Comparison of ENCODE assay signal across 20 cellular contexts in the genomic region with DNA sequence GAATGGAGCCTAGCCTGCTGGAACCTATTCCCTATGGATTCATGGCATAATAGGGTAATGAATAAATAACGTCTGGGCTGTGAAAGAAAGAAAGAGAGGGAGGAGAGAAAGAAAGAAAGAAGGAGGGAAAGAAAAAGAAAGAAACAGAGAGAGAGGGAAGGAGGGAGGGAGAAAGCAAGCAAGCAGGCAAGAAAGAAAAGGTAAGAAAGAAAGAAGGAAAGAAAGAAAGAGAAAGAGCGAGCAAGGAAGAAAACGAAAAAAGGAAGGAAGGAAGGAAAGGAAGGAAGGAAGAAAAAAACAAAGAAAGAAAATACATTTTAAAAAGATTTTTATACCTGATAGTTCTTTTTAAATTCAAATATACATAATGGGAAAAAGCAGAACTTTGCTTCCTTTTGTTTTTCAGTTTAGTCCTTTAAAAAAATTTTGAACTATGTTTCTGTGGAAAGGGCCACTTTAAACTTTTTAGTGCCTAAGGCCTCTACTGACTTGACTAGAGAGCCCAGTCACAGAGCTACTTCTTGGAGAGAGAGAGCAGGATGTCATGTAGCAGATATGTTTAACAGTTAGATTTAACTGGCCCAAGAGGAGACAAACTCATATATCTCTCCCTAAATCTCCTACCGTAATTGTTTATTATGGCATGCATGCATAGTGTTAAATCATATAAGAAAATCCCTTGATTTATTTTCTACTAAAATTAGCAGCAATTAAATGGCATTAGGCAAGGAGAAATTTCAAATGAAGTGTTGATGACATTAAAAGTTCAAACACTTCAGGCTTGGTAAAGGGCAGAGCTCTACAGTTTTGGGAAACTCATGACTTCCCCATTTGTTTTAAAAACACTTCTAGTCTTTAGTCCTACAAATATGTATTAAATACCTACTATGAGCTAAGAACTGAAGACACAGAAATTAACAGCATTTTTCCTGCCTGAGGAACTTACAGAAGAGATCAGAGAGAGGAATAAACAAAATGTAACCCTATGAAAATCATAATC.
A peak's percentile ranks its signal among the peaks of the same experiment; 100 is the strongest.
DNase-seq lines count a peak whose midpoint lies in the region; ATAC-seq, FAIRE-seq and TF ChIP-seq lines count a peak whose summit lies in the region.
"Had no signal": no experiment of that assay in that cellular context is flagged by ENCODE, and none has a peak within 500 bp of the region (broad histone marks: within the 10 kb centered on the region; RNA-seq: fewer than 3 reads in every experiment).

No MANE protein-coding gene starts in this region.

- 64 to 69% methylated on average over 4 of the region's 4 CpGs for WGBS in heart right ventricle, 2 donors
- 0% methylated on average over 3 of the region's 4 CpGs for WGBS in K562 (ENCODE audit: insufficient coverage, low coverage, missing lambda C conversion rate)
- 62 to 71% methylated on average over 4 of the region's 4 CpGs for WGBS in lung, 2 donors
- 57 to 61% (median 59%) methylated on average over 4 of the region's 4 CpGs for WGBS in adrenal gland, 4 donors

- H3K27me3 ChIP-seq in cardiac muscle cell (no peaks in the 10 kb centered on the region), heart right ventricle (no peaks in the 10 kb centered on the region), K562 (ENCODE audit: control insufficient read depth in 2 of 2, insufficient read depth in 2 of 2, low read length in 2 of 2) (no peaks in the 10 kb centered on the region), lung (ENCODE audit: control insufficient read depth, insufficient read depth) (no peaks in the 10 kb centered on the region), adrenal gland (no peaks in the 10 kb centered on the region)

- no peaks in the 10 kb centered on the region for H3K27me3 Mint-ChIP-seq in activated naive CD8-positive, alpha-beta T cell treated with anti-CD3 and anti-CD28 coated beads for 36 hours
- H3K27me3 Mint-ChIP-seq: CD4-positive, alpha-beta T cell had no signal

- no peak overlapping the region for H3K4me3 ChIP-seq in cardiac muscle cell
- no peak overlapping the region for H3K4me3 ChIP-seq in heart right ventricle
- no peak overlapping the region for H3K4me3 ChIP-seq in K562
- no peak overlapping the region for H3K4me3 ChIP-seq in lung
- H3K4me3 ChIP-seq in adrenal gland = no peak overlapping the region
- H3K4me3 ChIP-seq: A549 had no signal

- H3K4me1 ChIP-seq in cardiac muscle cell (ENCODE audit: low read depth) (peaks cover 37% of the 10 kb centered on the region), heart right ventricle (no peaks in the 10 kb centered on the region), K562 (replicated peaks in 1 of 2; ENCODE audit: control insufficient read depth in 2 of 2, insufficient read depth in 2 of 2, low read length in 2 of 2) (no peaks in the 10 kb centered on the region), lung (ENCODE audit: control insufficient read depth in 2 of 2, insufficient read depth in 2 of 2, low read length in 2 of 2) (no peaks in the 10 kb centered on the region), adrenal gland (replicated peaks in 1 of 2) (no peaks in the 10 kb centered on the region)
- H3K4me1 ChIP-seq: A549, Caco-2 had no signal

- no peaks in the 10 kb centered on the region for H3K4me1 Mint-ChIP-seq in activated naive CD8-positive, alpha-beta T cell treated with anti-CD3 and anti-CD28 coated beads for 36 hours

- H3K9me1 ChIP-seq in K562 (ENCODE audit: control insufficient read depth, insufficient read depth, low read length) = no peaks in the 10 kb centered on the region

- POLR2A ChIA-PET in K562 (lab: Yijun Ruan, JAX) = no interaction called here

- TF ChIP-seq CTCF in cardiac muscle cell (IDR thresholded peaks at IDR 0.05; ENCODE audit: low read depth, low read length) (no peak), heart right ventricle (IDR thresholded peaks at IDR 0.05) (no peak), K562 (IDR thresholded peaks at IDR 0.05 in 2 of 3, conservative IDR thresholded peaks at IDR 0.05 in 1 of 3; ENCODE audit: insufficient read depth in 2 of 3, low read depth in 1 of 3, low read length in 3 of 3) (no peak), lung (IDR thresholded peaks at IDR 0.05; ENCODE audit: control extremely low read depth, extremely low read depth) (no peak), adrenal gland (IDR thresholded peaks at IDR 0.05) (no peak)

- in situ Hi-C loops in K562 (cut with MboI) = no loop called here

- H3K27ac Mint-ChIP-seq in activated naive CD8-positive, alpha-beta T cell treated with anti-CD3 and anti-CD28 coated beads for 36 hours = no peak overlapping the region
- H3K27ac Mint-ChIP-seq: CD4-positive, alpha-beta T cell had no signal

- no peak overlapping the region for H3K9ac ChIP-seq in K562 (ENCODE audit: insufficient read depth in 1 of 2, low read depth in 2 of 2, low read length in 2 of 2)

- H3K27ac ChIP-seq in cardiac muscle cell = peak overlapping the region; percentile 46
- H3K27ac ChIP-seq in heart right ventricle = no peak overlapping the region
- H3K27ac ChIP-seq in K562 (ENCODE audit: extremely low read depth, low read depth, low read length) = no peak overlapping the region
- H3K27ac ChIP-seq in lung (ENCODE audit: low read depth in 1 of 2, low read length in 1 of 2) = no peak overlapping the region
- no peak overlapping the region for H3K27ac ChIP-seq in adrenal gland
- H3K27ac ChIP-seq: 22Rv1, A549, C4-2B had no signal

- no peak overlapping the region for H3K4me2 ChIP-seq in K562 (ENCODE audit: insufficient read depth, low read length)
- H3K4me2 ChIP-seq: A549 had no signal

- CTCF ChIA-PET in K562 (lab: Yijun Ruan, JAX; ENCODE audit: low intra/inter-chr PET ratio) = no interaction called here

- no TSS peak for BruUV-seq in K562 (replicated peaks; lab: Mats Ljungman, UMichigan)

- no peak for FAIRE-seq in K562 (lab: Jason Lieb, UNC)
- FAIRE-seq: A549, D721Med, GM12892, GM18507 had no signal

- peaks cover 2% of the 10 kb centered on the region for H3K9me3 Mint-ChIP-seq in activated naive CD8-positive, alpha-beta T cell treated with anti-CD3 and anti-CD28 coated beads for 36 hours

- intact Hi-C loops in heart right ventricle (cut with DNase I) (no loop called here), K562 (cut with micrococcal nuclease) (no loop called here), adrenal gland (cut with DNase I) (no loop called here)

- H3K9me3 ChIP-seq in cardiac muscle cell (ENCODE audit: low read depth) (no peaks in the 10 kb centered on the region), heart right ventricle (peaks cover 0 to 13% (median 0%) of the 10 kb centered on the region in 11 donors), K562 (replicated peaks; ENCODE audit: control insufficient read depth, insufficient read depth, low read depth, low read length) (no peaks in the 10 kb centered on the region), lung (ENCODE audit: control insufficient read depth in 2 of 2, insufficient read depth in 1 of 2, low read length in 1 of 2) (no peaks in the 10 kb centered on the region), adrenal gland (replicated peaks in 1 of 3) (peaks cover 0 to 4% (median 0%) of the 10 kb centered on the region in 3 donors)
- H3K9me3 ChIP-seq: A549 had no signal

- no peaks in the 10 kb centered on the region for H3K79me2 ChIP-seq in K562 (ENCODE audit: control insufficient read depth, insufficient read depth, low read length)

- H3K36me3 Mint-ChIP-seq in activated naive CD8-positive, alpha-beta T cell treated with anti-CD3 and anti-CD28 coated beads for 36 hours = no peaks in the 10 kb centered on the region

- no peak for TF ChIP-seq EP300 in K562 (IDR thresholded peaks at IDR 0.05; ENCODE audit: low read length)

- TF ChIP-seq RAD21 in K562 (CRISPR knock-in tag; conservative IDR thresholded peaks at IDR 0.05 in 1 of 2, IDR thresholded peaks at IDR 0.05 in 1 of 2) = no peak

- H4K20me1 ChIP-seq in K562 (replicated peaks; ENCODE audit: control insufficient read depth, insufficient read depth, low read length) = no peaks in the 10 kb centered on the region

- TF ChIP-seq POLR2A in K562 (conservative IDR thresholded peaks at IDR 0.05) (no peak), adrenal gland (IDR thresholded peaks at IDR 0.05) (no peak)

- ATAC-seq in heart right ventricle = no peak
- ATAC-seq in K562 = no peak
- ATAC-seq in lung (ENCODE audit: insufficient read depth, low FRiP score) = peak; percentile 41
- ATAC-seq: A549, HCT116 had no signal

- H3K36me3 ChIP-seq in cardiac muscle cell = no peaks in the 10 kb centered on the region
- H3K36me3 ChIP-seq in heart right ventricle = no peaks in the 10 kb centered on the region
- H3K36me3 ChIP-seq in K562 (ENCODE audit: control insufficient read depth, insufficient read depth, low read length) = no peaks in the 10 kb centered on the region
- no peaks in the 10 kb centered on the region for H3K36me3 ChIP-seq in lung (ENCODE audit: control insufficient read depth in 2 of 2, insufficient read depth in 2 of 2, low read length in 2 of 2)
- H3K36me3 ChIP-seq in adrenal gland (replicated peaks in 1 of 2) = no peaks in the 10 kb centered on the region

- H3K4me3 Mint-ChIP-seq in activated naive CD8-positive, alpha-beta T cell treated with anti-CD3 and anti-CD28 coated beads for 36 hours = no peak overlapping the region
- H3K4me3 Mint-ChIP-seq: CD4-positive, alpha-beta T cell had no signal

- no peak overlapping the region for H2AFZ ChIP-seq in K562 (ENCODE audit: low read depth, low read length)

- DNase-seq in cardiac muscle cell (ENCODE audit: low read depth in 1 of 2, low spot score in 1 of 2) (no peak), heart right ventricle (no peak), K562 (ENCODE audit: extremely low read depth in 1 of 4, low spot score in 3 of 4) (no peak), lung (ENCODE audit: low spot score) (no peak), SW480 (ENCODE audit: low spot score) (no peak), adrenal gland (no peak)
- DNase-seq in activated naive CD8-positive, alpha-beta T cell treated with anti-CD3 and anti-CD28 coated beads for 36 hours = no peak
- DNase-seq: AML-193; Caco-2; CD4-positive, alpha-beta T cell; GDM1; GOT3; H7 had no signal

TF ChIP-seq in K562, 482 proteins besides CTCF, POLR2A, EP300 and RAD21:
- TF ChIP-seq CEBPG (CRISPR knock-in tag; IDR thresholded peaks at IDR 0.05) (no peak), CEBPG (tag; conservative IDR thresholded peaks at IDR 0.05 in 1 of 2, IDR thresholded peaks at IDR 0.05 in 1 of 2) (no peak)
- TF ChIP-seq, protein P1, sequence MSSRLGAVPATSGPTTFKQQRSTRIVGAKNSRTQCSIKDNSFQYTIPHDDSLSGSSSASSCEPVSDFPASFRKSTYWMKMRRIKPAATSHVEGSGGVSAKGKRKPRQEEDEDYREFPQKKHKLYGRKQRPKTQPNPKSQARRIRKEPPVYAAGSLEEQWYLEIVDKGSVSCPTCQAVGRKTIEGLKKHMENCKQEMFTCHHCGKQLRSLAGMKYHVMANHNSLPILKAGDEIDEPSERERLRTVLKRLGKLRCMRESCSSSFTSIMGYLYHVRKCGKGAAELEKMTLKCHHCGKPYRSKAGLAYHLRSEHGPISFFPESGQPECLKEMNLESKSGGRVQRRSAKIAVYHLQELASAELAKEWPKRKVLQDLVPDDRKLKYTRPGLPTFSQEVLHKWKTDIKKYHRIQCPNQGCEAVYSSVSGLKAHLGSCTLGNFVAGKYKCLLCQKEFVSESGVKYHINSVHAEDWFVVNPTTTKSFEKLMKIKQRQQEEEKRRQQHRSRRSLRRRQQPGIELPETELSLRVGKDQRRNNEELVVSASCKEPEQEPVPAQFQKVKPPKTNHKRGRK (tag; IDR thresholded peaks at IDR 0.05) = peak; percentile 70
